16 cellular contexts compared by ENCODE assay signal in genomic region chr17:69723741-69724140, GRCh38.
DNase-seq lines count a peak whose midpoint lies in the region; TF ChIP-seq lines count a peak whose summit lies in the region.
"Had no signal": no experiment of that assay in that cellular context is flagged by ENCODE, and none has a peak within 500 bp of the region (broad histone marks: within the 10 kb centered on the region; RNA-seq: fewer than 3 reads in every experiment).

No MANE protein-coding gene starts in this region.

- no peak for TF ChIP-seq POLR2A in stomach (IDR thresholded peaks at IDR 0.05)

- H3K27me3 ChIP-seq in WERI-Rb-1 (ENCODE audit: insufficient read depth, low read depth, severe bottlenecking) (no peaks in the 10 kb centered on the region), stomach (no peaks in the 10 kb centered on the region)
- H3K27me3 ChIP-seq: gastroesophageal sphincter had no signal

- H3K4me3 ChIP-seq in AG09309 (ENCODE audit: control insufficient read depth, low read depth, low read length) (no peak overlapping the region), LNCaP clone FGC (ENCODE audit: low read depth, low read length) (no peak overlapping the region), WERI-Rb-1 (ENCODE audit: low read depth, low read length) (no peak overlapping the region), fibroblast of villous mesenchyme (ENCODE audit: low read depth, low read length) (no peak overlapping the region), stomach (no peak overlapping the region)
- H3K4me3 ChIP-seq: gastroesophageal sphincter had no signal

- intact Hi-C loops in stomach (cut with DNase I; ENCODE audit: low total_unique reads): no loop called here

- H3K27ac ChIP-seq in WERI-Rb-1 (no peak overlapping the region), stomach (no peak overlapping the region)
- H3K27ac ChIP-seq: gastroesophageal sphincter had no signal

- H3K36me3 ChIP-seq in WERI-Rb-1: no peaks in the 10 kb centered on the region
- no peaks in the 10 kb centered on the region for H3K36me3 ChIP-seq in stomach
- H3K36me3 ChIP-seq: gastroesophageal sphincter had no signal

- no peaks in the 10 kb centered on the region for H3K4me1 ChIP-seq in stomach

- TF ChIP-seq EP300 in stomach (IDR thresholded peaks at IDR 0.05): no peak

- DNase-seq in AG09309 (ENCODE audit: low read depth) (no peak), LNCaP clone FGC (ENCODE audit: low read depth) (no peak), WERI-Rb-1 (no peak), fibroblast of villous mesenchyme (ENCODE audit: low read depth) (no peak), mucosa of gallbladder (ENCODE audit: low spot score) (no peak), stomach (no peak), Ammon's horn (ENCODE audit: low spot score) (no peak), NCI-H2196 (lab: John Stamatoyannopoulos, UW; ENCODE audit: unreplicated experiment) (no peak)
- DNase-seq: AML-193; DMS79 treated with DMSO at 0.1 percent for 48 hours; NCI-H1436 treated with DMSO at 0.1 percent for 48 hours; nephron progenitor cell; NK-92 treated with Interleukin-12 subunit alpha and Interleukin-12 subunit beta, amount 100 ng/mL, for 24 hours; stimulated activated CD4-positive, alpha-beta T cell treated with anti-CD3 and anti-CD28 coated beads, Interleukin-4, amount 100 ng/mL, for 4 hours; stimulated activated naive B cell treated with anti-CD40 and anti-IgM and Interleukin-4, amounts not matched to agents 10 μg/mL and 1 μg/mL and 100 μg/mL, for 72 hours had no signal

- TF ChIP-seq CTCF in AG09309 (IDR thresholded peaks at IDR 0.05; ENCODE audit: control insufficient read depth, insufficient read depth, low read depth, low read length, missing control alignments) (peak; percentile 19), LNCaP clone FGC (IDR thresholded peaks at IDR 0.05; ENCODE audit: control insufficient read depth, extremely low read depth, insufficient read depth) (0 out of 2 replicates have a peak, but pooled peaks have one; percentile 12), WERI-Rb-1 (IDR thresholded peaks at IDR 0.05; ENCODE audit: low read depth, low read length) (peak; percentile 40), fibroblast of villous mesenchyme (IDR thresholded peaks at IDR 0.05; ENCODE audit: insufficient read depth, low read depth, low read length) (peak; percentile 30), stomach (IDR thresholded peaks at IDR 0.05) (no peak)

- no peaks in the 10 kb centered on the region for H3K9me3 ChIP-seq in WERI-Rb-1 (ENCODE audit: severe bottlenecking)
- no peaks in the 10 kb centered on the region for H3K9me3 ChIP-seq in stomach
- H3K9me3 ChIP-seq: gastroesophageal sphincter had no signal

Comparison
In these comparisons a context has a peak if more than half of its experiments do, and no peak if none do; other contexts are left out.
1. CTCF ChIP-seq: peak in AG09309 (single experiment), LNCaP clone FGC (single experiment), WERI-Rb-1 (single experiment) and fibroblast of villous mesenchyme (single experiment); none in stomach (0 of 7).